1 cellular context compared by ENCODE assay signal in the genomic region with DNA sequence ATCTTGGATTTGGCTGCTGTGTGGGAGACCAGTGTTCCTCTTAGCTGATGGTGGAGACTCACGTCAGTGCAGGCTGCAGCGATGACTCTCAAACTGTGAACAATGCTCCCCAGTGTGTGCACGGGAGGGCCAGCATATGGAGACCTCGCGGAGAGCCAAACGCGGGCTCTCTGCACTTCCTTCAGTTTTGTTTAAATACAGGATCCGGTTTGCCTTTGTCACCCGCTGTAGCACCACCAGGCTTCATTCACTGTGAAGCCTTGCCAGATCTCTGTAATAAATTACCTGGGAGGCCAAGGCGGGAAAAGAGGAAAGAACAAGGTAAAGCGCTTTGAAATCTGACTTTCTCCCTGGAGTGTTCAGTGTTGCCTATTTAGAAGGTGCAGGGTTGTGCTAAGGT.
TF ChIP-seq lines count a peak whose summit lies in the region.

No MANE protein-coding gene starts in this region.

TF ChIP-seq in HepG2, 621 proteins besides CTCF, POLR2A, EP300 and RAD21 (continued from another document and continues in another):
- TF ChIP-seq, protein P1, sequence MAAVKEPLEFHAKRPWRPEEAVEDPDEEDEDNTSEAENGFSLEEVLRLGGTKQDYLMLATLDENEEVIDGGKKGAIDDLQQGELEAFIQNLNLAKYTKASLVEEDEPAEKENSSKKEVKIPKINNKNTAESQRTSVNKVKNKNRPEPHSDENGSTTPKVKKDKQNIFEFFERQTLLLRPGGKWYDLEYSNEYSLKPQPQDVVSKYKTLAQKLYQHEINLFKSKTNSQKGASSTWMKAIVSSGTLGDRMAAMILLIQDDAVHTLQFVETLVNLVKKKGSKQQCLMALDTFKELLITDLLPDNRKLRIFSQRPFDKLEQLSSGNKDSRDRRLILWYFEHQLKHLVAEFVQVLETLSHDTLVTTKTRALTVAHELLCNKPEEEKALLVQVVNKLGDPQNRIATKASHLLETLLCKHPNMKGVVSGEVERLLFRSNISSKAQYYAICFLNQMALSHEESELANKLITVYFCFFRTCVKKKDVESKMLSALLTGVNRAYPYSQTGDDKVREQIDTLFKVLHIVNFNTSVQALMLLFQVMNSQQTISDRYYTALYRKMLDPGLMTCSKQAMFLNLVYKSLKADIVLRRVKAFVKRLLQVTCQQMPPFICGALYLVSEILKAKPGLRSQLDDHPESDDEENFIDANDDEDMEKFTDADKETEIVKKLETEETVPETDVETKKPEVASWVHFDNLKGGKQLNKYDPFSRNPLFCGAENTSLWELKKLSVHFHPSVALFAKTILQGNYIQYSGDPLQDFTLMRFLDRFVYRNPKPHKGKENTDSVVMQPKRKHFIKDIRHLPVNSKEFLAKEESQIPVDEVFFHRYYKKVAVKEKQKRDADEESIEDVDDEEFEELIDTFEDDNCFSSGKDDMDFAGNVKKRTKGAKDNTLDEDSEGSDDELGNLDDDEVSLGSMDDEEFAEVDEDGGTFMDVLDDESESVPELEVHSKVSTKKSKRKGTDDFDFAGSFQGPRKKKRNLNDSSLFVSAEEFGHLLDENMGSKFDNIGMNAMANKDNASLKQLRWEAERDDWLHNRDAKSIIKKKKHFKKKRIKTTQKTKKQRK (IDR thresholded peaks at IDR 0.05; ENCODE audit: low read length) = no peak
- TF ChIP-seq POLR2AphosphoS2 (IDR thresholded peaks at IDR 0.05; ENCODE audit: low read depth, low read length) (no peak), NFIB (CRISPR knock-in tag; IDR thresholded peaks at IDR 0.05; ENCODE audit: borderline replicate concordance) (no peak), ZNF816 (CRISPR knock-in tag; IDR thresholded peaks at IDR 0.05; ENCODE audit: borderline replicate concordance) (no peak; the same call in 1 of the 2 replicates), ZNF598 (CRISPR knock-in tag; IDR thresholded peaks at IDR 0.05; ENCODE audit: borderline replicate concordance) (no peak), ZNF251 (CRISPR knock-in tag; IDR thresholded peaks at IDR 0.05) (no peak), FOSL1 (CRISPR knock-in tag; IDR thresholded peaks at IDR 0.05; ENCODE audit: borderline replicate concordance) (no peak), RFX5 (IDR thresholded peaks at IDR 0.05; ENCODE audit: low read depth, low read length) (no peak), ZNF75D (CRISPR knock-in tag; IDR thresholded peaks at IDR 0.05; ENCODE audit: borderline replicate concordance) (no peak), SMARCE1 (IDR thresholded peaks at IDR 0.05; ENCODE audit: borderline replicate concordance) (no peak), ZKSCAN5 (CRISPR knock-in tag; IDR thresholded peaks at IDR 0.05) (no peak), ZNF121 (CRISPR knock-in tag; IDR thresholded peaks at IDR 0.05) (no peak), ZNF619 (CRISPR knock-in tag; IDR thresholded peaks at IDR 0.05) (no peak), SMYD3 (CRISPR knock-in tag; IDR thresholded peaks at IDR 0.05) (0 out of 2 replicates have a peak, but pooled peaks have one; percentile 65), TCF7 (IDR thresholded peaks at IDR 0.05; ENCODE audit: low read depth) (peak; percentile 21; the same call in 1 of the 2 replicates), CENPT (CRISPR knock-in tag; IDR thresholded peaks at IDR 0.05; ENCODE audit: low read depth) (no peak), ARNTL (CRISPR knock-in tag; IDR thresholded peaks at IDR 0.05) (no peak), RAD51 (IDR thresholded peaks at IDR 0.05; ENCODE audit: borderline replicate concordance) (no peak), FOXJ3 (CRISPR knock-in tag; IDR thresholded peaks at IDR 0.05; ENCODE audit: borderline replicate concordance) (no peak), ZNF766 (CRISPR knock-in tag; IDR thresholded peaks at IDR 0.05; ENCODE audit: borderline replicate concordance) (peak; percentile 49; the same call in 1 of the 2 replicates), ZNF296 (CRISPR knock-in tag; conservative IDR thresholded peaks at IDR 0.05) (no peak), ZFP62 (CRISPR knock-in tag; IDR thresholded peaks at IDR 0.05) (no peak), YEATS2 (CRISPR knock-in tag; IDR thresholded peaks at IDR 0.05; ENCODE audit: borderline replicate concordance) (no peak), SIN3B (IDR thresholded peaks at IDR 0.05; ENCODE audit: low read length) (no peak)
- TF ChIP-seq, protein P2, sequence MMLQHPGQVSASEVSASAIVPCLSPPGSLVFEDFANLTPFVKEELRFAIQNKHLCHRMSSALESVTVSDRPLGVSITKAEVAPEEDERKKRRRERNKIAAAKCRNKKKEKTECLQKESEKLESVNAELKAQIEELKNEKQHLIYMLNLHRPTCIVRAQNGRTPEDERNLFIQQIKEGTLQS (CRISPR knock-in tag; IDR thresholded peaks at IDR 0.05) = no peak
- TF ChIP-seq, protein P3, sequence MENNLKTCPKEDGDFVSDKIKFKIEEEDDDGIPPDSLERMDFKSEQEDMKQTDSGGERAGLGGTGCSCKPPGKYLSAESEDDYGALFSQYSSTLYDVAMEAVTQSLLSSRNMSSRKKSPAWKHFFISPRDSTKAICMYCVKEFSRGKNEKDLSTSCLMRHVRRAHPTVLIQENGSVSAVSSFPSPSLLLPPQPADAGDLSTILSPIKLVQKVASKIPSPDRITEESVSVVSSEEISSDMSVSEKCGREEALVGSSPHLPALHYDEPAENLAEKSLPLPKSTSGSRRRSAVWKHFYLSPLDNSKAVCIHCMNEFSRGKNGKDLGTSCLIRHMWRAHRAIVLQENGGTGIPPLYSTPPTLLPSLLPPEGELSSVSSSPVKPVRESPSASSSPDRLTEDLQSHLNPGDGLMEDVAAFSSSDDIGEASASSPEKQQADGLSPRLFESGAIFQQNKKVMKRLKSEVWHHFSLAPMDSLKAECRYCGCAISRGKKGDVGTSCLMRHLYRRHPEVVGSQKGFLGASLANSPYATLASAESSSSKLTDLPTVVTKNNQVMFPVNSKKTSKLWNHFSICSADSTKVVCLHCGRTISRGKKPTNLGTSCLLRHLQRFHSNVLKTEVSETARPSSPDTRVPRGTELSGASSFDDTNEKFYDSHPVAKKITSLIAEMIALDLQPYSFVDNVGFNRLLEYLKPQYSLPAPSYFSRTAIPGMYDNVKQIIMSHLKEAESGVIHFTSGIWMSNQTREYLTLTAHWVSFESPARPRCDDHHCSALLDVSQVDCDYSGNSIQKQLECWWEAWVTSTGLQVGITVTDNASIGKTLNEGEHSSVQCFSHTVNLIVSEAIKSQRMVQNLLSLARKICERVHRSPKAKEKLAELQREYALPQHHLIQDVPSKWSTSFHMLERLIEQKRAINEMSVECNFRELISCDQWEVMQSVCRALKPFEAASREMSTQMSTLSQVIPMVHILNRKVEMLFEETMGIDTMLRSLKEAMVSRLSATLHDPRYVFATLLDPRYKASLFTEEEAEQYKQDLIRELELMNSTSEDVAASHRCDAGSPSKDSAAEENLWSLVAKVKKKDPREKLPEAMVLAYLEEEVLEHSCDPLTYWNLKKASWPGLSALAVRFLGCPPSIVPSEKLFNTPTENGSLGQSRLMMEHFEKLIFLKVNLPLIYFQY (CRISPR knock-in tag; IDR thresholded peaks at IDR 0.05; ENCODE audit: borderline replicate concordance) = no peak
- TF ChIP-seq, protein P4, sequence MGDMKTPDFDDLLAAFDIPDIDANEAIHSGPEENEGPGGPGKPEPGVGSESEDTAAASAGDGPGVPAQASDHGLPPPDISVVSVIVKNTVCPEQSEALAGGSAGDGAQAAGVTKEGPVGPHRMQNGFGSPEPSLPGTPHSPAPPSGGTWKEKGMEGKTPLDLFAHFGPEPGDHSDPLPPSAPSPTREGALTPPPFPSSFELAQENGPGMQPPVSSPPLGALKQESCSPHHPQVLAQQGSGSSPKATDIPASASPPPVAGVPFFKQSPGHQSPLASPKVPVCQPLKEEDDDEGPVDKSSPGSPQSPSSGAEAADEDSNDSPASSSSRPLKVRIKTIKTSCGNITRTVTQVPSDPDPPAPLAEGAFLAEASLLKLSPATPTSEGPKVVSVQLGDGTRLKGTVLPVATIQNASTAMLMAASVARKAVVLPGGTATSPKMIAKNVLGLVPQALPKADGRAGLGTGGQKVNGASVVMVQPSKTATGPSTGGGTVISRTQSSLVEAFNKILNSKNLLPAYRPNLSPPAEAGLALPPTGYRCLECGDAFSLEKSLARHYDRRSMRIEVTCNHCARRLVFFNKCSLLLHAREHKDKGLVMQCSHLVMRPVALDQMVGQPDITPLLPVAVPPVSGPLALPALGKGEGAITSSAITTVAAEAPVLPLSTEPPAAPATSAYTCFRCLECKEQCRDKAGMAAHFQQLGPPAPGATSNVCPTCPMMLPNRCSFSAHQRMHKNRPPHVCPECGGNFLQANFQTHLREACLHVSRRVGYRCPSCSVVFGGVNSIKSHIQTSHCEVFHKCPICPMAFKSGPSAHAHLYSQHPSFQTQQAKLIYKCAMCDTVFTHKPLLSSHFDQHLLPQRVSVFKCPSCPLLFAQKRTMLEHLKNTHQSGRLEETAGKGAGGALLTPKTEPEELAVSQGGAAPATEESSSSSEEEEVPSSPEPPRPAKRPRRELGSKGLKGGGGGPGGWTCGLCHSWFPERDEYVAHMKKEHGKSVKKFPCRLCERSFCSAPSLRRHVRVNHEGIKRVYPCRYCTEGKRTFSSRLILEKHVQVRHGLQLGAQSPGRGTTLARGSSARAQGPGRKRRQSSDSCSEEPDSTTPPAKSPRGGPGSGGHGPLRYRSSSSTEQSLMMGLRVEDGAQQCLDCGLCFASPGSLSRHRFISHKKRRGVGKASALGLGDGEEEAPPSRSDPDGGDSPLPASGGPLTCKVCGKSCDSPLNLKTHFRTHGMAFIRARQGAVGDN (CRISPR knock-in tag; IDR thresholded peaks at IDR 0.05) = peak; percentile 76
- TF ChIP-seq, protein P5, sequence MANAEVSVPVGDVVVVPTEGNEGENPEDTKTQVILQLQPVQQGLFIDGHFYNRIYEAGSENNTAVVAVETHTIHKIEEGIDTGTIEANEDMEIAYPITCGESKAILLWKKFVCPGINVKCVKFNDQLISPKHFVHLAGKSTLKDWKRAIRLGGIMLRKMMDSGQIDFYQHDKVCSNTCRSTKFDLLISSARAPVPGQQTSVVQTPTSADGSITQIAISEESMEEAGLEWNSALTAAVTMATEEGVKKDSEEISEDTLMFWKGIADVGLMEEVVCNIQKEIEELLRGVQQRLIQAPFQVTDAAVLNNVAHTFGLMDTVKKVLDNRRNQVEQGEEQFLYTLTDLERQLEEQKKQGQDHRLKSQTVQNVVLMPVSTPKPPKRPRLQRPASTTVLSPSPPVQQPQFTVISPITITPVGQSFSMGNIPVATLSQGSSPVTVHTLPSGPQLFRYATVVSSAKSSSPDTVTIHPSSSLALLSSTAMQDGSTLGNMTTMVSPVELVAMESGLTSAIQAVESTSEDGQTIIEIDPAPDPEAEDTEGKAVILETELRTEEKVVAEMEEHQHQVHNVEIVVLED (CRISPR knock-in tag; IDR thresholded peaks at IDR 0.05; ENCODE audit: borderline replicate concordance) = no peak; the same call in 1 of the 2 replicates
- TF ChIP-seq, protein P6, sequence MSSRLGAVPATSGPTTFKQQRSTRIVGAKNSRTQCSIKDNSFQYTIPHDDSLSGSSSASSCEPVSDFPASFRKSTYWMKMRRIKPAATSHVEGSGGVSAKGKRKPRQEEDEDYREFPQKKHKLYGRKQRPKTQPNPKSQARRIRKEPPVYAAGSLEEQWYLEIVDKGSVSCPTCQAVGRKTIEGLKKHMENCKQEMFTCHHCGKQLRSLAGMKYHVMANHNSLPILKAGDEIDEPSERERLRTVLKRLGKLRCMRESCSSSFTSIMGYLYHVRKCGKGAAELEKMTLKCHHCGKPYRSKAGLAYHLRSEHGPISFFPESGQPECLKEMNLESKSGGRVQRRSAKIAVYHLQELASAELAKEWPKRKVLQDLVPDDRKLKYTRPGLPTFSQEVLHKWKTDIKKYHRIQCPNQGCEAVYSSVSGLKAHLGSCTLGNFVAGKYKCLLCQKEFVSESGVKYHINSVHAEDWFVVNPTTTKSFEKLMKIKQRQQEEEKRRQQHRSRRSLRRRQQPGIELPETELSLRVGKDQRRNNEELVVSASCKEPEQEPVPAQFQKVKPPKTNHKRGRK (CRISPR knock-in tag; IDR thresholded peaks at IDR 0.05) = no peak
- TF ChIP-seq, protein P7, sequence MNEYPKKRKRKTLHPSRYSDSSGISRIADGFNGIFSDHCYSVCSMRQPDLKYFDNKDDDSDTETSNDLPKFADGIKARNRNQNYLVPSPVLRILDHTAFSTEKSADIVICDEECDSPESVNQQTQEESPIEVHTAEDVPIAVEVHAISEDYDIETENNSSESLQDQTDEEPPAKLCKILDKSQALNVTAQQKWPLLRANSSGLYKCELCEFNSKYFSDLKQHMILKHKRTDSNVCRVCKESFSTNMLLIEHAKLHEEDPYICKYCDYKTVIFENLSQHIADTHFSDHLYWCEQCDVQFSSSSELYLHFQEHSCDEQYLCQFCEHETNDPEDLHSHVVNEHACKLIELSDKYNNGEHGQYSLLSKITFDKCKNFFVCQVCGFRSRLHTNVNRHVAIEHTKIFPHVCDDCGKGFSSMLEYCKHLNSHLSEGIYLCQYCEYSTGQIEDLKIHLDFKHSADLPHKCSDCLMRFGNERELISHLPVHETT (CRISPR knock-in tag; conservative IDR thresholded peaks at IDR 0.05) = no peak
- TF ChIP-seq, protein P8, sequence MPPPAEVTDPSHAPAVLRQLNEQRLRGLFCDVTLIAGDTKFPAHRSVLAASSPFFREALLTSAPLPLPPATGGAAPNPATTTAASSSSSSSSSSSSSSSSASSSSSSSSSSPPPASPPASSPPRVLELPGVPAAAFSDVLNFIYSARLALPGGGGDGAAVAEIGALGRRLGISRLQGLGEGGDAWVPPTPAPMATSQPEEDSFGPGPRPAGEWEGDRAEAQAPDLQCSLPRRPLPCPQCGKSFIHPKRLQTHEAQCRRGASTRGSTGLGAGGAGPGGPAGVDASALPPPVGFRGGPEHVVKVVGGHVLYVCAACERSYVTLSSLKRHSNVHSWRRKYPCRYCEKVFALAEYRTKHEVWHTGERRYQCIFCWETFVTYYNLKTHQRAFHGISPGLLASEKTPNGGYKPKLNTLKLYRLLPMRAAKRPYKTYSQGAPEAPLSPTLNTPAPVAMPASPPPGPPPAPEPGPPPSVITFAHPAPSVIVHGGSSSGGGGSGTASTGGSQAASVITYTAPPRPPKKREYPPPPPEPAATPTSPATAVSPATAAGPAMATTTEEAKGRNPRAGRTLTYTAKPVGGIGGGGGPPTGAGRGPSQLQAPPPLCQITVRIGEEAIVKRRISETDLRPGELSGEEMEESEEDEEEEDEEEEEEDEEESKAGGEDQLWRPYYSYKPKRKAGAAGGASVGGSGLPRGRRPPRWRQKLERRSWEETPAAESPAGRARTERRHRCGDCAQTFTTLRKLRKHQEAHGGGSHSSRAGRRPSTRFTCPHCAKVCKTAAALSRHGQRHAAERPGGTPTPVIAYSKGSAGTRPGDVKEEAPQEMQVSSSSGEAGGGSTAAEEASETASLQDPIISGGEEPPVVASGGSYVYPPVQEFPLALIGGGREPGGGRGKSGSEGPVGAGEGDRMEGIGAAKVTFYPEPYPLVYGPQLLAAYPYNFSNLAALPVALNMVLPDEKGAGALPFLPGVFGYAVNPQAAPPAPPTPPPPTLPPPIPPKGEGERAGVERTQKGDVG (CRISPR knock-in tag; IDR thresholded peaks at IDR 0.05; ENCODE audit: borderline replicate concordance) = no peak
- TF ChIP-seq, protein P9, sequence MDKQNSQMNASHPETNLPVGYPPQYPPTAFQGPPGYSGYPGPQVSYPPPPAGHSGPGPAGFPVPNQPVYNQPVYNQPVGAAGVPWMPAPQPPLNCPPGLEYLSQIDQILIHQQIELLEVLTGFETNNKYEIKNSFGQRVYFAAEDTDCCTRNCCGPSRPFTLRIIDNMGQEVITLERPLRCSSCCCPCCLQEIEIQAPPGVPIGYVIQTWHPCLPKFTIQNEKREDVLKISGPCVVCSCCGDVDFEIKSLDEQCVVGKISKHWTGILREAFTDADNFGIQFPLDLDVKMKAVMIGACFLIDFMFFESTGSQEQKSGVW (CRISPR knock-in tag; IDR thresholded peaks at IDR 0.05; ENCODE audit: borderline replicate concordance) = no peak
